3 cellular contexts compared by ENCODE assay signal in the genomic region with DNA sequence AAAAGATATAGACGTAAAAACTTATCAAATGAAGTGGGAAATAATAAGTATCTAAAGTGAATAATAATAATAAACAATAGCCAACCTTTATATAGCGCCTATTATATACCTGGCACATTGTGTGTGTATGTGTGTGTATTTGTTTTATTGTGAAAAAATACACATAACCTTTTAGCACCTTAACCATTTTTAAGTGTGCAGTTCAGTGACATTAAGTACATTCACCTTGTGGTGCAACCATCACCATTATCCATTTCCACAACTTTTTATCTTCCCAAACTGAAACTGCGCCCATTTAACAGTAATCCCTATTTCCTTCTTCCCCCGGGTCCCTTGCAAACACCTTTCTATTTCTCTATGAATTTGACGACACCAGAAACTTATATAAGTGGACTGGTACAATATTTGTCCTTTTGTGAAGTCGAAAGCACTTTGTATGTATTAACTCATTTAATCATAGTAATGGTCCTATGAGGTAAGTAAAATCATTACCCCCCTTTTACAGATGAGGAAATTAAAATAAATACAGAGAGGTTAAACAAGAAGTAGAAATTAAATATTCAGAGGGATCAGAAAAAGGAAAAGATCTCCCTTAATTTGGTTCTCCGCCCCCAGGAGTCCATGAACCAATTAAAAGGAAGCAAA.
TF ChIP-seq lines count a peak whose summit lies in the region.

No MANE protein-coding gene starts in this region.

TF ChIP-seq in IMR-90, 13 proteins besides CTCF, POLR2A, EP300 and RAD21:
- TF ChIP-seq FOS (IDR thresholded peaks at IDR 0.05; ENCODE audit: low read depth, low read length) (no peak), SMC3 (IDR thresholded peaks at IDR 0.05; ENCODE audit: low read depth, low read length) (no peak), CEBPB (IDR thresholded peaks at IDR 0.05; ENCODE audit: low read depth, low read length) (no peak), RCOR1 (IDR thresholded peaks at IDR 0.05; ENCODE audit: insufficient replicate concordance, low read length) (no peak), MXI1 (IDR thresholded peaks at IDR 0.05; ENCODE audit: borderline replicate concordance, low read depth, low read length) (no peak), MAZ (IDR thresholded peaks at IDR 0.05; ENCODE audit: borderline replicate concordance, low read depth, low read length) (no peak), MAFK (IDR thresholded peaks at IDR 0.05; ENCODE audit: low read depth, low read length) (no peak), BHLHE40 (IDR thresholded peaks at IDR 0.05; ENCODE audit: low read depth, low read length) (no peak), CHD1 (IDR thresholded peaks at IDR 0.05; ENCODE audit: low read depth, low read length) (no peak), NFE2L2 (IDR thresholded peaks at IDR 0.05; ENCODE audit: low read depth, low read length) (no peak), RFX5 (IDR thresholded peaks at IDR 0.05; ENCODE audit: low read depth, low read length) (no peak)
- TF ChIP-seq, protein P1, sequence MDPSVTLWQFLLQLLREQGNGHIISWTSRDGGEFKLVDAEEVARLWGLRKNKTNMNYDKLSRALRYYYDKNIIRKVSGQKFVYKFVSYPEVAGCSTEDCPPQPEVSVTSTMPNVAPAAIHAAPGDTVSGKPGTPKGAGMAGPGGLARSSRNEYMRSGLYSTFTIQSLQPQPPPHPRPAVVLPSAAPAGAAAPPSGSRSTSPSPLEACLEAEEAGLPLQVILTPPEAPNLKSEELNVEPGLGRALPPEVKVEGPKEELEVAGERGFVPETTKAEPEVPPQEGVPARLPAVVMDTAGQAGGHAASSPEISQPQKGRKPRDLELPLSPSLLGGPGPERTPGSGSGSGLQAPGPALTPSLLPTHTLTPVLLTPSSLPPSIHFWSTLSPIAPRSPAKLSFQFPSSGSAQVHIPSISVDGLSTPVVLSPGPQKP (IDR thresholded peaks at IDR 0.05; ENCODE audit: borderline replicate concordance, low read depth, low read length), result no peak
- TF ChIP-seq, protein P2, sequence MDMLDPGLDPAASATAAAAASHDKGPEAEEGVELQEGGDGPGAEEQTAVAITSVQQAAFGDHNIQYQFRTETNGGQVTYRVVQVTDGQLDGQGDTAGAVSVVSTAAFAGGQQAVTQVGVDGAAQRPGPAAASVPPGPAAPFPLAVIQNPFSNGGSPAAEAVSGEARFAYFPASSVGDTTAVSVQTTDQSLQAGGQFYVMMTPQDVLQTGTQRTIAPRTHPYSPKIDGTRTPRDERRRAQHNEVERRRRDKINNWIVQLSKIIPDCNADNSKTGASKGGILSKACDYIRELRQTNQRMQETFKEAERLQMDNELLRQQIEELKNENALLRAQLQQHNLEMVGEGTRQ (IDR thresholded peaks at IDR 0.05; ENCODE audit: low read depth, low read length), result no peak

TF ChIP-seq in endothelial cell of umbilical vein, 7 proteins besides CTCF, POLR2A, EP300 and RAD21:
- TF ChIP-seq MYC (IDR thresholded peaks at IDR 0.05; ENCODE audit: low read depth, low read length), result no peak
- no peak for TF ChIP-seq FOS (IDR thresholded peaks at IDR 0.05; ENCODE audit: borderline replicate concordance, insufficient read depth, low read length)
- TF ChIP-seq GATA2 (IDR thresholded peaks at IDR 0.05; ENCODE audit: insufficient read depth, insufficient read length, low read depth, low read length), result no peak
- TF ChIP-seq JUN (IDR thresholded peaks at IDR 0.05; ENCODE audit: borderline replicate concordance, insufficient read depth, insufficient read length, low read depth), result no peak
- TF ChIP-seq EZH2 (IDR thresholded peaks at IDR 0.05; ENCODE audit: borderline replicate concordance, low read depth, low read length, severe bottlenecking), result no peak
- TF ChIP-seq, protein P3, sequence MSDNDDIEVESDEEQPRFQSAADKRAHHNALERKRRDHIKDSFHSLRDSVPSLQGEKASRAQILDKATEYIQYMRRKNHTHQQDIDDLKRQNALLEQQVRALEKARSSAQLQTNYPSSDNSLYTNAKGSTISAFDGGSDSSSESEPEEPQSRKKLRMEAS (IDR thresholded peaks at IDR 0.05; ENCODE audit: insufficient read depth, insufficient read length), result no peak
- no peak for TF ChIP-seq POLR2AphosphoS5 (IDR thresholded peaks at IDR 0.05; ENCODE audit: insufficient read depth, low read depth, low read length)

TF ChIP-seq in neural cell, 6 proteins besides CTCF, POLR2A, EP300 and RAD21:
- TF ChIP-seq SMC3 (conservative IDR thresholded peaks at IDR 0.05; ENCODE audit: poor library complexity), result no peak
- no peak for TF ChIP-seq TAF1 (IDR thresholded peaks at IDR 0.05; ENCODE audit: low read depth)
- no peak for TF ChIP-seq POLR2AphosphoS5 (IDR thresholded peaks at IDR 0.05)
- TF ChIP-seq MXI1 (conservative IDR thresholded peaks at IDR 0.05; ENCODE audit: poor library complexity, severe bottlenecking), result no peak
- TF ChIP-seq, protein P4, sequence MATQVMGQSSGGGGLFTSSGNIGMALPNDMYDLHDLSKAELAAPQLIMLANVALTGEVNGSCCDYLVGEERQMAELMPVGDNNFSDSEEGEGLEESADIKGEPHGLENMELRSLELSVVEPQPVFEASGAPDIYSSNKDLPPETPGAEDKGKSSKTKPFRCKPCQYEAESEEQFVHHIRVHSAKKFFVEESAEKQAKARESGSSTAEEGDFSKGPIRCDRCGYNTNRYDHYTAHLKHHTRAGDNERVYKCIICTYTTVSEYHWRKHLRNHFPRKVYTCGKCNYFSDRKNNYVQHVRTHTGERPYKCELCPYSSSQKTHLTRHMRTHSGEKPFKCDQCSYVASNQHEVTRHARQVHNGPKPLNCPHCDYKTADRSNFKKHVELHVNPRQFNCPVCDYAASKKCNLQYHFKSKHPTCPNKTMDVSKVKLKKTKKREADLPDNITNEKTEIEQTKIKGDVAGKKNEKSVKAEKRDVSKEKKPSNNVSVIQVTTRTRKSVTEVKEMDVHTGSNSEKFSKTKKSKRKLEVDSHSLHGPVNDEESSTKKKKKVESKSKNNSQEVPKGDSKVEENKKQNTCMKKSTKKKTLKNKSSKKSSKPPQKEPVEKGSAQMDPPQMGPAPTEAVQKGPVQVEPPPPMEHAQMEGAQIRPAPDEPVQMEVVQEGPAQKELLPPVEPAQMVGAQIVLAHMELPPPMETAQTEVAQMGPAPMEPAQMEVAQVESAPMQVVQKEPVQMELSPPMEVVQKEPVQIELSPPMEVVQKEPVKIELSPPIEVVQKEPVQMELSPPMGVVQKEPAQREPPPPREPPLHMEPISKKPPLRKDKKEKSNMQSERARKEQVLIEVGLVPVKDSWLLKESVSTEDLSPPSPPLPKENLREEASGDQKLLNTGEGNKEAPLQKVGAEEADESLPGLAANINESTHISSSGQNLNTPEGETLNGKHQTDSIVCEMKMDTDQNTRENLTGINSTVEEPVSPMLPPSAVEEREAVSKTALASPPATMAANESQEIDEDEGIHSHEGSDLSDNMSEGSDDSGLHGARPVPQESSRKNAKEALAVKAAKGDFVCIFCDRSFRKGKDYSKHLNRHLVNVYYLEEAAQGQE (IDR thresholded peaks at IDR 0.05; ENCODE audit: borderline replicate concordance), result no peak
- no peak for TF ChIP-seq EZH2 (IDR thresholded peaks at IDR 0.05; ENCODE audit: borderline replicate concordance, insufficient read depth, low read length, poor library complexity, severe bottlenecking)
TF ChIP-seq in neural cell: peak in this region for 0.
